ENCODE assay signal across 12 cellular contexts in the genomic region with DNA sequence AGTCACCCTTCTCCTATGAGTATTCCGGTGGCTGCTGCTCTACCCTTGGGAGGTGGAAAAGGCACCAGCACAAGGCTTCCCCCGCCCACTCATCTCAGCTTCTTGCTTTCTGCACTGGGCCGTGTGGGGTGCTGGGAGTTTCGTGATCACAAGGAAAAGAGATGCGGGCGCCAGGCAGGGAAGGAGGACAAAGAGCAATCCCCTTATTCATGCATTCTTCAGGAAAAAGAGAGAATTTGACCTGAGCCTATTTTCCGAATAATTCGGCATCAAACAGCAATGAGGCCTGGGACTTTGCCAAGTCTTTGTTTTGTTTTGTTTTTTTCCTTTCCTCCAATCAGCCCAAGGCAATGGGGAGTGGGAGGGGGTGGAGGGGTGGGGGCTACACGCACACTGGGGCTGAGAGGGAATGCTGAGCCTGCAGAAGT.
DNase-seq lines count a peak whose midpoint lies in the region; ATAC-seq, FAIRE-seq and TF ChIP-seq lines count a peak whose summit lies in the region.
"Had no signal": no experiment of that assay in that cellular context is flagged by ENCODE, and none has a peak within 500 bp of the region (broad histone marks: within the 10 kb centered on the region; RNA-seq: fewer than 3 reads in every experiment).

No MANE protein-coding gene starts in this region.

- no peak for FAIRE-seq in astrocyte (lab: Jason Lieb, UNC)
- FAIRE-seq: GM18507 had no signal

- H3K27ac ChIP-seq in astrocyte (ENCODE audit: low read depth, low read length) (no peak overlapping the region), heart left ventricle (peak overlapping the region; percentile 49 to 92 (median 79)), thyroid gland (peak overlapping the region; percentile 87 to 93 (median 92))

- H3K36me3 ChIP-seq in astrocyte (ENCODE audit: insufficient read depth, low read length) (no peaks in the 10 kb centered on the region), heart left ventricle (no peaks in the 10 kb centered on the region), thyroid gland (no peaks in the 10 kb centered on the region)

- TF ChIP-seq CTCF in astrocyte (IDR thresholded peaks at IDR 0.05; ENCODE audit: insufficient read depth, low read depth, low read length) (no peak), heart left ventricle (IDR thresholded peaks at IDR 0.05) (no peak), nephron (IDR thresholded peaks at IDR 0.05; ENCODE audit: unreplicated experiment in 3 of 3) (no peak), thyroid gland (IDR thresholded peaks at IDR 0.05) (no peak)

- no peak for TF ChIP-seq POLR2A in heart left ventricle (IDR thresholded peaks at IDR 0.05)
- TF ChIP-seq POLR2A in thyroid gland (IDR thresholded peaks at IDR 0.05), result no peak

- 49 to 72% (median 60%) methylated on average over 9 of the region's 9 CpGs for WGBS in heart left ventricle, 4 donors
- 24 to 33% methylated on average over 8 to 9 of the region's 9 CpGs for WGBS in thyroid gland, 2 donors

- ATAC-seq in heart left ventricle (peak in 3 of 4 donors; percentile 10 to 63 (median 49)), HG03135 (IDR thresholded peaks at IDR 0.05; ENCODE audit: unreplicated experiment) (no peak), HG03520 (IDR thresholded peaks at IDR 0.05; ENCODE audit: unreplicated experiment) (no peak)

- H3K27me3 ChIP-seq in astrocyte (ENCODE audit: insufficient read depth, low read length) (no peaks in the 10 kb centered on the region), heart left ventricle (peaks cover 0 to 3% (median 0%) of the 10 kb centered on the region in 9 donors), thyroid gland (no peaks in the 10 kb centered on the region)

- H3K4me1 Mint-ChIP-seq in astrocyte (ENCODE audit: low read depth, unreplicated experiment) (peaks cover 20% of the 10 kb centered on the region), nephron (peaks cover 32% of the 10 kb centered on the region)

- H3K9me3 Mint-ChIP-seq in astrocyte (ENCODE audit: unreplicated experiment) (no peaks in the 10 kb centered on the region), nephron (no peaks in the 10 kb centered on the region)
- H3K9me3 Mint-ChIP-seq: activated CD4-positive, alpha-beta T cell treated with anti-CD3 and anti-CD28 coated beads, Interleukin-2, amount 10 ng/mL, durations not matched to agents 7 days and 5 days; activated naive CD4-positive, alpha-beta T cell treated with anti-CD3 and anti-CD28 coated beads, Interleukin-2, amount 50 U/mL, for 24 hours had no signal

- H4K20me1 ChIP-seq in astrocyte (ENCODE audit: insufficient read depth, low read length), result no peaks in the 10 kb centered on the region

- intact Hi-C loops in heart left ventricle (cut with DNase I) (loop anchor here in 9 of 10 donors (1.0 to 10.0 kb wide), 13 partner anchors 100 to 905 kb away; a partner anchor contains a TSS), thyroid gland (cut with DNase I) (no loop called here)

- H3K4me1 ChIP-seq in astrocyte (ENCODE audit: insufficient read depth, low read length), result peaks cover 17% of the 10 kb centered on the region
- peaks cover 0 to 29% (median 15%) of the 10 kb centered on the region in 12 donors for H3K4me1 ChIP-seq in heart left ventricle
- peaks cover 11 to 13% of the 10 kb centered on the region in 2 donors for H3K4me1 ChIP-seq in thyroid gland

- no peaks in the 10 kb centered on the region for H3K9me3 ChIP-seq in astrocyte (ENCODE audit: insufficient read depth, low read depth, low read length)
- H3K9me3 ChIP-seq in heart left ventricle, result no peaks in the 10 kb centered on the region
- H3K9me3 ChIP-seq in thyroid gland, result no peaks in the 10 kb centered on the region

- H3K9ac ChIP-seq in astrocyte (ENCODE audit: low read length), result peak overlapping the region; percentile 25

- no peak overlapping the region for H3K4me3 ChIP-seq in astrocyte (ENCODE audit: insufficient read depth, low read depth, low read length)
- peak overlapping the region in 6 of 12 donors; percentile 12 to 37 (median 24) for H3K4me3 ChIP-seq in heart left ventricle
- no peak overlapping the region for H3K4me3 ChIP-seq in thyroid gland (replicated peaks in 1 of 3)

- H3K79me2 ChIP-seq in astrocyte (ENCODE audit: insufficient read depth, low read length), result no peaks in the 10 kb centered on the region

- H2AFZ ChIP-seq in astrocyte (ENCODE audit: low read depth, low read length), result peak overlapping the region; percentile 80

- DNase-seq in astrocyte (ENCODE audit: low read depth) (peak; percentile 57), heart left ventricle (peak; percentile 54 to 67 (median 61)), thyroid gland (peak; percentile 80 to 91), superior temporal gyrus (ENCODE audit: extremely low spot score) (no peak)
- DNase-seq in activated naive CD4-positive, alpha-beta T cell (lab: John Stamatoyannopoulos, UW), result no peak
- DNase-seq: activated CD4-positive, alpha-beta T cell treated with anti-CD3 and anti-CD28 coated beads, Interleukin-2, amount 10 ng/mL, durations not matched to agents 7 days and 5 days; NCI-H2081 treated with DMSO at 0.1 percent for 48 hours had no signal

- H3K36me3 Mint-ChIP-seq in astrocyte (ENCODE audit: low read depth, unreplicated experiment), result no peaks in the 10 kb centered on the region
- no peaks in the 10 kb centered on the region for H3K36me3 Mint-ChIP-seq in nephron (ENCODE audit: low read depth)
- H3K36me3 Mint-ChIP-seq: activated naive CD4-positive, alpha-beta T cell treated with anti-CD3 and anti-CD28 coated beads, Interleukin-2, amount 50 U/mL, for 24 hours had no signal

- peak overlapping the region; percentile 66 for H3K4me2 ChIP-seq in astrocyte (ENCODE audit: low read length)

- H3K4me3 Mint-ChIP-seq in astrocyte (ENCODE audit: unreplicated experiment) (no peak overlapping the region), nephron (no peak overlapping the region)
- H3K4me3 Mint-ChIP-seq: activated CD4-positive, alpha-beta T cell treated with anti-CD3 and anti-CD28 coated beads, Interleukin-2, amount 10 ng/mL, durations not matched to agents 7 days and 5 days; activated naive CD4-positive, alpha-beta T cell treated with anti-CD3 and anti-CD28 coated beads, Interleukin-2, amount 50 U/mL, for 24 hours had no signal

- H3K27me3 Mint-ChIP-seq in astrocyte (ENCODE audit: low read depth, unreplicated experiment) (no peaks in the 10 kb centered on the region), nephron (ENCODE audit: low read depth) (peaks cover 8% of the 10 kb centered on the region)
- H3K27me3 Mint-ChIP-seq: activated CD4-positive, alpha-beta T cell treated with anti-CD3 and anti-CD28 coated beads, Interleukin-2, amount 10 ng/mL, durations not matched to agents 7 days and 5 days; activated naive CD4-positive, alpha-beta T cell treated with anti-CD3 and anti-CD28 coated beads, Interleukin-2, amount 50 U/mL, for 24 hours had no signal

- H3K27ac Mint-ChIP-seq in astrocyte (ENCODE audit: unreplicated experiment), result peak overlapping the region; percentile 87
- peak overlapping the region; percentile 56 to 80 (median 61) for H3K27ac Mint-ChIP-seq in nephron
- H3K27ac Mint-ChIP-seq: activated CD4-positive, alpha-beta T cell treated with anti-CD3 and anti-CD28 coated beads, Interleukin-2, amount 10 ng/mL, durations not matched to agents 7 days and 5 days; activated naive CD4-positive, alpha-beta T cell treated with anti-CD3 and anti-CD28 coated beads, Interleukin-2, amount 50 U/mL, for 24 hours had no signal

Comparison
In these comparisons a context has a peak if more than half of its experiments do, and no peak if none do; other contexts are left out.
1. DNase-seq: peak in astrocyte (single experiment), heart left ventricle (5 of 5) and thyroid gland (2 of 2); none in activated naive CD4-positive, alpha-beta T cell (0 of 4) and superior temporal gyrus (single experiment).
2. ATAC-seq: peak in heart left ventricle (3 of 4); none in HG03135 (single experiment) and HG03520 (single experiment).